9 cellular contexts compared by ENCODE assay signal in the genomic region with DNA sequence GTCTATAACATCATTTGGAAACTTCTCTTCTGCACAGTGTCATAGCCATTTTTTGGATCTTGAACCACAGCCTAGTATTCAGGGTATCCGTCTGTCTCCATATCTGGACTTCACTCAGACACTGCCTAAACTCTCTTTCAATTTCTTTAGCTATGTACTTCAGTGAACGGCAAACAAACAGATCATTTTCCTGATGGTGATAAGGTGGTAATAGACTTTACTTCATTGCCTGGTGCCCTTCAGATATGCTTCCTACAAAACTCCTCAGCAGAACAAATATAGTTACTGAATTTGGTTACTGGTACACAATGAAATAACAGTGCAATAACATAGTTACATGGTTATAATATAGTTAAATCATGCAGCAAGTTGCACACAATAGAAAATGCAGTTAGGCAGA.
"Had no signal": no experiment of that assay in that cellular context is flagged by ENCODE, and none has a peak within 500 bp of the region (broad histone marks: within the 10 kb centered on the region; RNA-seq: fewer than 3 reads in every experiment).

No MANE protein-coding gene starts in this region.

- FAIRE-seq: H1, H54, HTR-8/SVneo, K562 had no signal

- ATAC-seq: GM23338, K562 had no signal

- H3K4me3 ChIP-seq: GM23338, K562 had no signal

- DNase-seq: H9, HCEC 1CT, IMR-90, KG1 had no signal
